In the genomic region with DNA sequence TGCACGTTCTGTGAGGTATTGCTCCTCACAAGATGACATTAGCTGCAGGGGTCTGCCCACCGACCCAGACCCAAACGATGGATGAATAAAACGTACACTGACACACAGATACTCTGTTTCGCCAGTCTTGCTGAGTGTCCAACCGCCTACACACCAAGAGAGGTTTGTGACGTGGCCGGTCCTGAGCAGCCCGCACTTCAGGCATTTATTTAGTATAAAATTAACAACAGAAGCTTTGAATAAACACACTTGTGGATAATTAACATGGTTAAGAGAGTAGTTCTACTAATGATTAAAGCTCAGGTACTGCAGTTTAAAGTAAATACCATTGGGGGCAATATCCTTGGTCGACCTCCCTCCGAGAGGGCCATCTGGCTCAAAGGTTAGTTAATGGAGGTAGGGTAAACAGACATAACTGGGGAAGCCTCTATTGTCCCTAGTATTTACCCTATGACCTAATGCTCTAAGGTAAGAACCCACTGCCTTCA, we compare ENCODE assay signal across 1 cellular context.
TF ChIP-seq lines count a peak whose summit lies in the region.

No MANE protein-coding gene starts in this region.

TF ChIP-seq in HepG2, 621 proteins besides CTCF, POLR2A, EP300 and RAD21 (continued from another document and continues in another):
- TF ChIP-seq, protein P1, sequence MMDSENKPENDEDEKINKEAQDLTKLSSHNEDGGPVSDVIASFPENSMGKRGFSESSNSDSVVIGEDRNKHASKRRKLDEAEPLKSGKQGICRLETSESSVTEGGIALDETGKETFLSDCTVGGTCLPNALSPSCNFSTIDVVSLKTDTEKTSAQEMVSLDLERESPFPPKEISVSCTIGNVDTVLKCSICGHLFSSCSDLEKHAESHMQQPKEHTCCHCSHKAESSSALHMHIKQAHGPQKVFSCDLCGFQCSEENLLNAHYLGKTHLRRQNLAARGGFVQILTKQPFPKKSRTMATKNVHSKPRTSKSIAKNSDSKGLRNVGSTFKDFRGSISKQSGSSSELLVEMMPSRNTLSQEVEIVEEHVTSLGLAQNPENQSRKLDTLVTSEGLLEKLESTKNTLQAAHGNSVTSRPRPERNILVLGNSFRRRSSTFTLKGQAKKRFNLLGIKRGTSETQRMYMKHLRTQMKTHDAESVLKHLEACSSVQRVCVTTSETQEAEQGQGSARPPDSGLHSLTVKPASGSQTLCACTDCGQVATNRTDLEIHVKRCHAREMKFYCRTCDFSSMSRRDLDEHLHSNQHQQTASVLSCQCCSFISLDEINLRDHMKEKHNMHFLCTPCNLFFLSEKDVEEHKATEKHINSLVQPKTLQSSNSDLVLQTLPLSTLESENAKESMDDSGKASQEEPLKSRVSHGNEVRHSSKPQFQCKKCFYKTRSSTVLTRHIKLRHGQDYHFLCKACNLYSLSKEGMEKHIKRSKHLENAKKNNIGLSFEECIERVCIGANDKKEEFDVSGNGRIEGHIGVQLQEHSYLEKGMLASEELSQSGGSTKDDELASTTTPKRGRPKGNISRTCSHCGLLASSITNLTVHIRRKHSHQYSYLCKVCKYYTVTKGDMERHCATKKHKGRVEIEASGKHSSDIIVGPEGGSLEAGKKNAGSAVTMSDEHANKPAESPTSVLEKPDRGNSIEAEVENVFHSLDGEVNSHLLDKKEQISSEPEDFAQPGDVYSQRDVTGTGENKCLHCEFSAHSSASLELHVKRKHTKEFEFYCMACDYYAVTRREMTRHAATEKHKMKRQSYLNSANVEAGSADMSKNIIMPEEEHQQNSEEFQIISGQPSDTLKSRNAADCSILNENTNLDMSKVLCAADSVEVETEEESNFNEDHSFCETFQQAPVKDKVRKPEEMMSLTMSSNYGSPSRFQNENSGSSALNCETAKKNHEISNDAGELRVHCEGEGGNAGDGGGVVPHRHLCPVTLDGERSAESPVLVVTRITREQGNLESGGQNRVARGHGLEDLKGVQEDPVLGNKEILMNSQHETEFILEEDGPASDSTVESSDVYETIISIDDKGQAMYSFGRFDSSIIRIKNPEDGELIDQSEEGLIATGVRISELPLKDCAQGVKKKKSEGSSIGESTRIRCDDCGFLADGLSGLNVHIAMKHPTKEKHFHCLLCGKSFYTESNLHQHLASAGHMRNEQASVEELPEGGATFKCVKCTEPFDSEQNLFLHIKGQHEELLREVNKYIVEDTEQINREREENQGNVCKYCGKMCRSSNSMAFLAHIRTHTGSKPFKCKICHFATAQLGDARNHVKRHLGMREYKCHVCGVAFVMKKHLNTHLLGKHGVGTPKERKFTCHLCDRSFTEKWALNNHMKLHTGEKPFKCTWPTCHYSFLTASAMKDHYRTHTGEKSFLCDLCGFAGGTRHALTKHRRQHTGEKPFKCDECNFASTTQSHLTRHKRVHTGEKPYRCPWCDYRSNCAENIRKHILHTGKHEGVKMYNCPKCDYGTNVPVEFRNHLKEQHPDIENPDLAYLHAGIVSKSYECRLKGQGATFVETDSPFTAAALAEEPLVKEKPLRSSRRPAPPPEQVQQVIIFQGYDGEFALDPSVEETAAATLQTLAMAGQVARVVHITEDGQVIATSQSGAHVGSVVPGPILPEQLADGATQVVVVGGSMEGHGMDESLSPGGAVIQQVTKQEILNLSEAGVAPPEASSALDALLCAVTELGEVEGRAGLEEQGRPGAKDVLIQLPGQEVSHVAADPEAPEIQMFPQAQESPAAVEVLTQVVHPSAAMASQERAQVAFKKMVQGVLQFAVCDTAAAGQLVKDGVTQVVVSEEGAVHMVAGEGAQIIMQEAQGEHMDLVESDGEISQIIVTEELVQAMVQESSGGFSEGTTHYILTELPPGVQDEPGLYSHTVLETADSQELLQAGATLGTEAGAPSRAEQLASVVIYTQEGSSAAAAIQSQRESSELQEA (CRISPR knock-in tag; IDR thresholded peaks at IDR 0.05; ENCODE audit: not compliant biosample characterization), result no peak
- TF ChIP-seq, protein P2, sequence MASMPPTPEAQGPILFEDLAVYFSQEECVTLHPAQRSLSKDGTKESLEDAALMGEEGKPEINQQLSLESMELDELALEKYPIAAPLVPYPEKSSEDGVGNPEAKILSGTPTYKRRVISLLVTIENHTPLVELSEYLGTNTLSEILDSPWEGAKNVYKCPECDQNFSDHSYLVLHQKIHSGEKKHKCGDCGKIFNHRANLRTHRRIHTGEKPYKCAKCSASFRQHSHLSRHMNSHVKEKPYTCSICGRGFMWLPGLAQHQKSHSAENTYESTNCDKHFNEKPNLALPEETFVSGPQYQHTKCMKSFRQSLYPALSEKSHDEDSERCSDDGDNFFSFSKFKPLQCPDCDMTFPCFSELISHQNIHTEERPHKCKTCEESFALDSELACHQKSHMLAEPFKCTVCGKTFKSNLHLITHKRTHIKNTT (CRISPR knock-in tag; IDR thresholded peaks at IDR 0.05), result no peak
- no peak for TF ChIP-seq EEA1 (CRISPR knock-in tag; IDR thresholded peaks at IDR 0.05; ENCODE audit: borderline replicate concordance)
- TF ChIP-seq SKI (IDR thresholded peaks at IDR 0.05; ENCODE audit: partially characterized antibody), result peak; percentile 53
- TF ChIP-seq, protein P3, sequence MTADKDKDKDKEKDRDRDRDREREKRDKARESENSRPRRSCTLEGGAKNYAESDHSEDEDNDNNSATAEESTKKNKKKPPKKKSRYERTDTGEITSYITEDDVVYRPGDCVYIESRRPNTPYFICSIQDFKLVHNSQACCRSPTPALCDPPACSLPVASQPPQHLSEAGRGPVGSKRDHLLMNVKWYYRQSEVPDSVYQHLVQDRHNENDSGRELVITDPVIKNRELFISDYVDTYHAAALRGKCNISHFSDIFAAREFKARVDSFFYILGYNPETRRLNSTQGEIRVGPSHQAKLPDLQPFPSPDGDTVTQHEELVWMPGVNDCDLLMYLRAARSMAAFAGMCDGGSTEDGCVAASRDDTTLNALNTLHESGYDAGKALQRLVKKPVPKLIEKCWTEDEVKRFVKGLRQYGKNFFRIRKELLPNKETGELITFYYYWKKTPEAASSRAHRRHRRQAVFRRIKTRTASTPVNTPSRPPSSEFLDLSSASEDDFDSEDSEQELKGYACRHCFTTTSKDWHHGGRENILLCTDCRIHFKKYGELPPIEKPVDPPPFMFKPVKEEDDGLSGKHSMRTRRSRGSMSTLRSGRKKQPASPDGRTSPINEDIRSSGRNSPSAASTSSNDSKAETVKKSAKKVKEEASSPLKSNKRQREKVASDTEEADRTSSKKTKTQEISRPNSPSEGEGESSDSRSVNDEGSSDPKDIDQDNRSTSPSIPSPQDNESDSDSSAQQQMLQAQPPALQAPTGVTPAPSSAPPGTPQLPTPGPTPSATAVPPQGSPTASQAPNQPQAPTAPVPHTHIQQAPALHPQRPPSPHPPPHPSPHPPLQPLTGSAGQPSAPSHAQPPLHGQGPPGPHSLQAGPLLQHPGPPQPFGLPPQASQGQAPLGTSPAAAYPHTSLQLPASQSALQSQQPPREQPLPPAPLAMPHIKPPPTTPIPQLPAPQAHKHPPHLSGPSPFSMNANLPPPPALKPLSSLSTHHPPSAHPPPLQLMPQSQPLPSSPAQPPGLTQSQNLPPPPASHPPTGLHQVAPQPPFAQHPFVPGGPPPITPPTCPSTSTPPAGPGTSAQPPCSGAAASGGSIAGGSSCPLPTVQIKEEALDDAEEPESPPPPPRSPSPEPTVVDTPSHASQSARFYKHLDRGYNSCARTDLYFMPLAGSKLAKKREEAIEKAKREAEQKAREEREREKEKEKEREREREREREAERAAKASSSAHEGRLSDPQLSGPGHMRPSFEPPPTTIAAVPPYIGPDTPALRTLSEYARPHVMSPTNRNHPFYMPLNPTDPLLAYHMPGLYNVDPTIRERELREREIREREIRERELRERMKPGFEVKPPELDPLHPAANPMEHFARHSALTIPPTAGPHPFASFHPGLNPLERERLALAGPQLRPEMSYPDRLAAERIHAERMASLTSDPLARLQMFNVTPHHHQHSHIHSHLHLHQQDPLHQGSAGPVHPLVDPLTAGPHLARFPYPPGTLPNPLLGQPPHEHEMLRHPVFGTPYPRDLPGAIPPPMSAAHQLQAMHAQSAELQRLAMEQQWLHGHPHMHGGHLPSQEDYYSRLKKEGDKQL (CRISPR knock-in tag; IDR thresholded peaks at IDR 0.05; ENCODE audit: low read depth), result peak; percentile 93
- TF ChIP-seq, protein P4, sequence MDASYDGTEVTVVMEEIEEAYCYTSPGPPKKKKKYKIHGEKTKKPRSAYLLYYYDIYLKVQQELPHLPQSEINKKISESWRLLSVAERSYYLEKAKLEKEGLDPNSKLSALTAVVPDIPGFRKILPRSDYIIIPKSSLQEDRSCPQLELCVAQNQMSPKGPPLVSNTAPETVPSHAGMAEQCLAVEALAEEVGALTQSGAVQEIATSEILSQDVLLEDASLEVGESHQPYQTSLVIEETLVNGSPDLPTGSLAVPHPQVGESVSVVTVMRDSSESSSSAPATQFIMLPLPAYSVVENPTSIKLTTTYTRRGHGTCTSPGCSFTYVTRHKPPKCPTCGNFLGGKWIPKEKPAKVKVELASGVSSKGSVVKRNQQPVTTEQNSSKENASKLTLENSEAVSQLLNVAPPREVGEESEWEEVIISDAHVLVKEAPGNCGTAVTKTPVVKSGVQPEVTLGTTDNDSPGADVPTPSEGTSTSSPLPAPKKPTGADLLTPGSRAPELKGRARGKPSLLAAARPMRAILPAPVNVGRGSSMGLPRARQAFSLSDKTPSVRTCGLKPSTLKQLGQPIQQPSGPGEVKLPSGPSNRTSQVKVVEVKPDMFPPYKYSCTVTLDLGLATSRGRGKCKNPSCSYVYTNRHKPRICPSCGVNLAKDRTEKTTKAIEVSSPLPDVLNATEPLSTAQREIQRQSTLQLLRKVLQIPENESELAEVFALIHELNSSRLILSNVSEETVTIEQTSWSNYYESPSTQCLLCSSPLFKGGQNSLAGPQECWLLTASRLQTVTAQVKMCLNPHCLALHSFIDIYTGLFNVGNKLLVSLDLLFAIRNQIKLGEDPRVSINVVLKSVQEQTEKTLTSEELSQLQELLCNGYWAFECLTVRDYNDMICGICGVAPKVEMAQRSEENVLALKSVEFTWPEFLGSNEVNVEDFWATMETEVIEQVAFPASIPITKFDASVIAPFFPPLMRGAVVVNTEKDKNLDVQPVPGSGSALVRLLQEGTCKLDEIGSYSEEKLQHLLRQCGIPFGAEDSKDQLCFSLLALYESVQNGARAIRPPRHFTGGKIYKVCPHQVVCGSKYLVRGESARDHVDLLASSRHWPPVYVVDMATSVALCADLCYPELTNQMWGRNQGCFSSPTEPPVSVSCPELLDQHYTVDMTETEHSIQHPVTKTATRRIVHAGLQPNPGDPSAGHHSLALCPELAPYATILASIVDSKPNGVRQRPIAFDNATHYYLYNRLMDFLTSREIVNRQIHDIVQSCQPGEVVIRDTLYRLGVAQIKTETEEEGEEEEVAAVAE (CRISPR knock-in tag; IDR thresholded peaks at IDR 0.05; ENCODE audit: borderline replicate concordance), result 0 out of 2 replicates have a peak, but pooled peaks have one; percentile 42
- TF ChIP-seq, protein P5, sequence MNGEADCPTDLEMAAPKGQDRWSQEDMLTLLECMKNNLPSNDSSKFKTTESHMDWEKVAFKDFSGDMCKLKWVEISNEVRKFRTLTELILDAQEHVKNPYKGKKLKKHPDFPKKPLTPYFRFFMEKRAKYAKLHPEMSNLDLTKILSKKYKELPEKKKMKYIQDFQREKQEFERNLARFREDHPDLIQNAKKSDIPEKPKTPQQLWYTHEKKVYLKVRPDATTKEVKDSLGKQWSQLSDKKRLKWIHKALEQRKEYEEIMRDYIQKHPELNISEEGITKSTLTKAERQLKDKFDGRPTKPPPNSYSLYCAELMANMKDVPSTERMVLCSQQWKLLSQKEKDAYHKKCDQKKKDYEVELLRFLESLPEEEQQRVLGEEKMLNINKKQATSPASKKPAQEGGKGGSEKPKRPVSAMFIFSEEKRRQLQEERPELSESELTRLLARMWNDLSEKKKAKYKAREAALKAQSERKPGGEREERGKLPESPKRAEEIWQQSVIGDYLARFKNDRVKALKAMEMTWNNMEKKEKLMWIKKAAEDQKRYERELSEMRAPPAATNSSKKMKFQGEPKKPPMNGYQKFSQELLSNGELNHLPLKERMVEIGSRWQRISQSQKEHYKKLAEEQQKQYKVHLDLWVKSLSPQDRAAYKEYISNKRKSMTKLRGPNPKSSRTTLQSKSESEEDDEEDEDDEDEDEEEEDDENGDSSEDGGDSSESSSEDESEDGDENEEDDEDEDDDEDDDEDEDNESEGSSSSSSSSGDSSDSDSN (CRISPR knock-in tag; IDR thresholded peaks at IDR 0.05), result no peak
- TF ChIP-seq MEF2D (CRISPR knock-in tag; IDR thresholded peaks at IDR 0.05), result peak; percentile 87
- no peak for TF ChIP-seq ZNF251 (CRISPR knock-in tag; IDR thresholded peaks at IDR 0.05)
- peak; percentile 88 for TF ChIP-seq CREM (IDR thresholded peaks at IDR 0.05)
- TF ChIP-seq CREM (CRISPR knock-in tag; IDR thresholded peaks at IDR 0.05), result no peak
- no peak for TF ChIP-seq ZNF225 (CRISPR knock-in tag; IDR thresholded peaks at IDR 0.05)
- peak; percentile 66 for TF ChIP-seq NR2C2 (CRISPR knock-in tag; IDR thresholded peaks at IDR 0.05; ENCODE audit: borderline replicate concordance)
- TF ChIP-seq ZNF724P (CRISPR knock-in tag; IDR thresholded peaks at IDR 0.05; ENCODE audit: borderline replicate concordance), result no peak
- TF ChIP-seq GATA4 (IDR thresholded peaks at IDR 0.05; ENCODE audit: borderline replicate concordance, low read depth), result peak; percentile 65; the same call in 1 of the 2 replicates
- no peak for TF ChIP-seq ZNF839 (CRISPR knock-in tag; IDR thresholded peaks at IDR 0.05; ENCODE audit: borderline replicate concordance)
- no peak for TF ChIP-seq MTA1 (CRISPR knock-in tag; IDR thresholded peaks at IDR 0.05; ENCODE audit: borderline replicate concordance)
- no peak for TF ChIP-seq NFATC3 (CRISPR knock-in tag; IDR thresholded peaks at IDR 0.05)
- peak; percentile 78 for TF ChIP-seq KLF12 (CRISPR knock-in tag; IDR thresholded peaks at IDR 0.05; ENCODE audit: borderline replicate concordance)
- TF ChIP-seq ZNF670 (CRISPR knock-in tag; IDR thresholded peaks at IDR 0.05; ENCODE audit: borderline replicate concordance), result no peak
- TF ChIP-seq, protein P6, sequence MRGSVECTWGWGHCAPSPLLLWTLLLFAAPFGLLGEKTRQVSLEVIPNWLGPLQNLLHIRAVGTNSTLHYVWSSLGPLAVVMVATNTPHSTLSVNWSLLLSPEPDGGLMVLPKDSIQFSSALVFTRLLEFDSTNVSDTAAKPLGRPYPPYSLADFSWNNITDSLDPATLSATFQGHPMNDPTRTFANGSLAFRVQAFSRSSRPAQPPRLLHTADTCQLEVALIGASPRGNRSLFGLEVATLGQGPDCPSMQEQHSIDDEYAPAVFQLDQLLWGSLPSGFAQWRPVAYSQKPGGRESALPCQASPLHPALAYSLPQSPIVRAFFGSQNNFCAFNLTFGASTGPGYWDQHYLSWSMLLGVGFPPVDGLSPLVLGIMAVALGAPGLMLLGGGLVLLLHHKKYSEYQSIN (CRISPR knock-in tag; IDR thresholded peaks at IDR 0.05; ENCODE audit: borderline replicate concordance), result no peak
- TF ChIP-seq PLRG1 (conservative IDR thresholded peaks at IDR 0.05), result no peak
- TF ChIP-seq, protein P7, sequence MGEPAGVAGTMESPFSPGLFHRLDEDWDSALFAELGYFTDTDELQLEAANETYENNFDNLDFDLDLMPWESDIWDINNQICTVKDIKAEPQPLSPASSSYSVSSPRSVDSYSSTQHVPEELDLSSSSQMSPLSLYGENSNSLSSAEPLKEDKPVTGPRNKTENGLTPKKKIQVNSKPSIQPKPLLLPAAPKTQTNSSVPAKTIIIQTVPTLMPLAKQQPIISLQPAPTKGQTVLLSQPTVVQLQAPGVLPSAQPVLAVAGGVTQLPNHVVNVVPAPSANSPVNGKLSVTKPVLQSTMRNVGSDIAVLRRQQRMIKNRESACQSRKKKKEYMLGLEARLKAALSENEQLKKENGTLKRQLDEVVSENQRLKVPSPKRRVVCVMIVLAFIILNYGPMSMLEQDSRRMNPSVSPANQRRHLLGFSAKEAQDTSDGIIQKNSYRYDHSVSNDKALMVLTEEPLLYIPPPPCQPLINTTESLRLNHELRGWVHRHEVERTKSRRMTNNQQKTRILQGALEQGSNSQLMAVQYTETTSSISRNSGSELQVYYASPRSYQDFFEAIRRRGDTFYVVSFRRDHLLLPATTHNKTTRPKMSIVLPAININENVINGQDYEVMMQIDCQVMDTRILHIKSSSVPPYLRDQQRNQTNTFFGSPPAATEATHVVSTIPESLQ (CRISPR knock-in tag; conservative IDR thresholded peaks at IDR 0.05), result no peak
- TF ChIP-seq, protein P8, sequence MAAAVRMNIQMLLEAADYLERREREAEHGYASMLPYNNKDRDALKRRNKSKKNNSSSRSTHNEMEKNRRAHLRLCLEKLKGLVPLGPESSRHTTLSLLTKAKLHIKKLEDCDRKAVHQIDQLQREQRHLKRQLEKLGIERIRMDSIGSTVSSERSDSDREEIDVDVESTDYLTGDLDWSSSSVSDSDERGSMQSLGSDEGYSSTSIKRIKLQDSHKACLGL (CRISPR knock-in tag; IDR thresholded peaks at IDR 0.05), result no peak
